In genomic region chr22:21665047-21665851, GRCh38 we compare ENCODE assay signal across 8 cellular contexts. TPM values are rescaled to one million over a fixed set of nuclear protein-coding genes. Genes with fewer than 3 reads are reported as not detected.
DNase-seq lines count a peak whose midpoint lies in the region; ATAC-seq and TF ChIP-seq lines count a peak whose summit lies in the region.
"Had no signal": no experiment of that assay in that cellular context is flagged by ENCODE, and none has a peak within 500 bp of the region (broad histone marks: within the 10 kb centered on the region; RNA-seq: fewer than 3 reads in every experiment).

No MANE protein-coding gene starts in this region.

- no peak overlapping the region for H3K27ac ChIP-seq in iPS-18a (ENCODE audit: low read length)

- H3K4me3 ChIP-seq in iPS-18a (ENCODE audit: low read length), result peak overlapping the region; percentile 91

- no peaks in the 10 kb centered on the region for H3K27me3 ChIP-seq in iPS-18a (ENCODE audit: control insufficient read depth, insufficient read depth, low read length)

- H3K4me1 ChIP-seq in iPS-18a (ENCODE audit: control insufficient read depth, low read depth, low read length), result no peaks in the 10 kb centered on the region

- peak overlapping the region; percentile 98 for H3K4me3 Mint-ChIP-seq in HFFc6
- H3K4me3 Mint-ChIP-seq in activated T-cell treated with anti-CD3 and anti-CD28 coated beads, Interleukin-2, amount 50 U/mL, for 72 hours, result peak overlapping the region; percentile 98 to 99
- H3K4me3 Mint-ChIP-seq in stimulated activated naive CD8-positive, alpha-beta T cell treated with anti-CD3 and anti-CD28 coated beads, Interleukin-15, amount 100 ng/mL, for 72 hours, result peak overlapping the region; percentile 98 to 100

- TF ChIP-seq CTCF in HFFc6 (IDR thresholded peaks at IDR 0.05), result no peak

- peaks cover 13% of the 10 kb centered on the region for H3K27me3 Mint-ChIP-seq in HFFc6 (ENCODE audit: insufficient read depth)
- no peaks in the 10 kb centered on the region for H3K27me3 Mint-ChIP-seq in activated T-cell treated with anti-CD3 and anti-CD28 coated beads, Interleukin-2, amount 50 U/mL, for 72 hours (ENCODE audit: low read depth)
- no peaks in the 10 kb centered on the region for H3K27me3 Mint-ChIP-seq in stimulated activated naive CD8-positive, alpha-beta T cell treated with anti-CD3 and anti-CD28 coated beads, Interleukin-15, amount 100 ng/mL, for 72 hours

- H3K4me1 Mint-ChIP-seq in HFFc6 (ENCODE audit: low read depth), result peaks cover 18% of the 10 kb centered on the region
- peaks cover 34% of the 10 kb centered on the region for H3K4me1 Mint-ChIP-seq in activated T-cell treated with anti-CD3 and anti-CD28 coated beads, Interleukin-2, amount 50 U/mL, for 72 hours (ENCODE audit: low read depth)
- H3K4me1 Mint-ChIP-seq in stimulated activated naive CD8-positive, alpha-beta T cell treated with anti-CD3 and anti-CD28 coated beads, Interleukin-15, amount 100 ng/mL, for 72 hours, result peaks cover 36% of the 10 kb centered on the region

- DNase-seq in HFFc6 (no peak), NCI-H2081 treated with DMSO at 0.1 percent for 48 hours (lab: John Stamatoyannopoulos, UW) (no peak), GM19238 (ENCODE audit: insufficient read length, low spot score) (no peak), NCI-H1092 treated with DMSO at 0.1 percent for 48 hours (lab: John Stamatoyannopoulos, UW) (no peak)
- DNase-seq in activated T-cell treated with anti-CD3 and anti-CD28 coated beads, Interleukin-2, amount 50 U/mL, for 72 hours, result no peak
- no peak for DNase-seq in stimulated activated naive CD8-positive, alpha-beta T cell treated with anti-CD3 and anti-CD28 coated beads, Interleukin-15, amount 100 ng/mL, for 72 hours

- no peak overlapping the region for H3K9ac ChIP-seq in iPS-18a (ENCODE audit: low read length)

- peak overlapping the region; percentile 96 for H3K27ac Mint-ChIP-seq in HFFc6
- peak overlapping the region; percentile 72 for H3K27ac Mint-ChIP-seq in activated T-cell treated with anti-CD3 and anti-CD28 coated beads, Interleukin-2, amount 50 U/mL, for 72 hours
- peak overlapping the region; percentile 87 to 96 for H3K27ac Mint-ChIP-seq in stimulated activated naive CD8-positive, alpha-beta T cell treated with anti-CD3 and anti-CD28 coated beads, Interleukin-15, amount 100 ng/mL, for 72 hours

- no peaks in the 10 kb centered on the region for H3K9me3 Mint-ChIP-seq in HFFc6
- H3K9me3 Mint-ChIP-seq in activated T-cell treated with anti-CD3 and anti-CD28 coated beads, Interleukin-2, amount 50 U/mL, for 72 hours, result no peaks in the 10 kb centered on the region
- H3K9me3 Mint-ChIP-seq in stimulated activated naive CD8-positive, alpha-beta T cell treated with anti-CD3 and anti-CD28 coated beads, Interleukin-15, amount 100 ng/mL, for 72 hours, result no peaks in the 10 kb centered on the region

- ATAC-seq in activated T-cell treated with anti-CD3 and anti-CD28 coated beads, Interleukin-2, amount 50 U/mL, for 72 hours (replicated peaks in 1 of 2), result no peak
- no peak for ATAC-seq in stimulated activated naive CD8-positive, alpha-beta T cell treated with anti-CD3 and anti-CD28 coated beads, Interleukin-15, amount 100 ng/mL, for 72 hours

- H3K9me3 ChIP-seq in iPS-18a (ENCODE audit: control insufficient read depth, low read depth, low read length), result no peaks in the 10 kb centered on the region

- no peaks in the 10 kb centered on the region for H3K36me3 ChIP-seq in iPS-18a (ENCODE audit: control insufficient read depth, low read depth, low read length)

- peaks cover 5% of the 10 kb centered on the region for H3K36me3 Mint-ChIP-seq in HFFc6 (ENCODE audit: low read depth)
- no peaks in the 10 kb centered on the region for H3K36me3 Mint-ChIP-seq in activated T-cell treated with anti-CD3 and anti-CD28 coated beads, Interleukin-2, amount 50 U/mL, for 72 hours (ENCODE audit: insufficient read depth in 2 of 2)

RNA-seq across cellular contexts. Expression of gene PPIL2, which starts 0.6 kb away (rescaled TPM):
- total RNA-seq in HFFc6 (2021; fragmentation: NEBNext Ultra II Directional; extraction: Animal tissue kit (Norgen Biotek cat#: 25700)), result 10 to 100 TPM; 34.9 to 42.2 (median 39.4) TPM
- total RNA-seq in activated T-cell treated with anti-CD3 and anti-CD28 coated beads, Interleukin-2, amount 50 U/mL, for 72 hours, result 10 to 100 TPM; 36.4 to 39.5 TPM

RNA-seq across cellular contexts. Expression of gene SDF2L1, which starts 23.1 kb away (rescaled TPM):
- total RNA-seq in HFFc6 (2021; fragmentation: NEBNext Ultra II Directional; extraction: Animal tissue kit (Norgen Biotek cat#: 25700)), result 10 to 100 TPM; 49.1 to 63.5 (median 55.6) TPM
- 10 to 100 TPM; 22.8 to 29.9 TPM for total RNA-seq in activated T-cell treated with anti-CD3 and anti-CD28 coated beads, Interleukin-2, amount 50 U/mL, for 72 hours

RNA-seq across cellular contexts. Expression of gene CCDC116, which starts 32.7 kb away (rescaled TPM):
- under 1 TPM; 0.16 to 0.33 (median 0.23) TPM for total RNA-seq in HFFc6 (2021; fragmentation: NEBNext Ultra II Directional; extraction: Animal tissue kit (Norgen Biotek cat#: 25700))
- under 1 TPM; 0.22 to 0.51 TPM for total RNA-seq in activated T-cell treated with anti-CD3 and anti-CD28 coated beads, Interleukin-2, amount 50 U/mL, for 72 hours
- total RNA-seq: HT1080 had no signal

RNA-seq across cellular contexts. Expression of gene YDJC, which starts 35.4 kb away (rescaled TPM):
- 10 to 100 TPM; 18.6 to 29.5 (median 20.0) TPM for total RNA-seq in HFFc6 (2021; fragmentation: NEBNext Ultra II Directional; extraction: Animal tissue kit (Norgen Biotek cat#: 25700))
- 10 to 100 TPM; 39.7 to 48.8 TPM for total RNA-seq in activated T-cell treated with anti-CD3 and anti-CD28 coated beads, Interleukin-2, amount 50 U/mL, for 72 hours
